8 cellular contexts compared by ENCODE assay signal in the genomic region with DNA sequence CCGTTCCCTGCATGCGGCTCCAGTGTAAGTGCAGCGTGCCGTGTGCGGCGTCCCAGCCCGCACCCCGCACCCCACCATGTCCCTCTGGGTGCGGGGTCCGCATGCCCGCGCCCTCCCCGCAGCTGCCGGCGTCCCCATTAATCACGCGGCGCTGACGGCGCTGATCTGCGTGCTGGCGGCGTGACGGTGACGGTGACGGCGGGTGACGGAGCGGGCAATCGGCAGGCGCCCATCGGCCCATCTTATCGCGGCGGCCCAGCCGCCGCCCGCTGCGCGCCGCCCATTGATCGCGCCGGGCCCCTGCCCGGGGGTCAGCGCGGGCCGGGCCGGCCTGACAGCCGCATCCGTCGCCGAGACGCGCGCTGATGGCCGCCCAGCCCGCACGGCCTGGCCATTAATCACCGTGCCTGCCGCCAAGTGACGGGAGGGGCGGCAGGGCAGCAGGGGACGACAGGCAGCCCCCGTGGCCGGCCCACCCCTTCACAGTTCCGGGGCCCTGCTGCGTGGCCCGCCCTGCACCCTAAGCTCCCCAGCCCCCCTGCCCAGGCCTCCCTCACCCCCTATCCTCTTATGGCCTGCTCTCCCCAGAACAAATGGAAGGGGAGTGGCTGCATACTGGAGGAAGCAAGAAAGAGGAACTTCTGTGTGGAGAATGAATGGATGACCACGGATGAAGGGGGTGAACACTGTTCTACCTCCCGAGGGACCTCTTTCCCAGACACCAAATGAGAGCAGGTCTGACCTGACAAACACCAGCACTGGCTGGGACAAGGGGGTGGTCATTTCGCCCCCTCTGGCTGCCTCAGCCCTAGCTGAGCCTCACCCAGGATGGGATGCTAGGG. TPM values are rescaled to one million over a fixed set of nuclear protein-coding genes. Genes with fewer than 3 reads are reported as not detected.
DNase-seq lines count a peak whose midpoint lies in the region; ATAC-seq lines count a peak whose summit lies in the region.

No MANE protein-coding gene starts in this region.

- H3K4me3 ChIP-seq in iPS-15b (ENCODE audit: low read depth, low read length) (peak overlapping the region; percentile 58), skeletal muscle tissue (ENCODE audit: low read length in 3 of 3) (peak overlapping the region; percentile 71 to 77 (median 73))

- H3K27me3 ChIP-seq in iPS-15b (ENCODE audit: control insufficient read depth, insufficient read depth, low read length) (peaks cover 2% of the 10 kb centered on the region), skeletal muscle tissue (ENCODE audit: control insufficient read depth in 3 of 3, insufficient read depth in 3 of 3, low read length in 3 of 3) (no peaks in the 10 kb centered on the region)

- H3K9ac ChIP-seq in iPS-15b (ENCODE audit: low read depth, low read length), result no peak overlapping the region
- H3K9ac ChIP-seq in skeletal muscle tissue (ENCODE audit: low read depth in 1 of 3, low read length in 3 of 3), result peak overlapping the region in 2 of 3 donors; percentile 51 to 77

- DNase-seq in activated CD8-positive, alpha-beta memory T cell treated with anti-CD3 and anti-CD28 coated beads, Interleukin-2, amount 50 U/mL, for 48 hours, result peak; percentile 72
- DNase-seq in activated CD8-positive, alpha-beta memory T cell treated with anti-CD3 and anti-CD28 coated beads for 24 hours, result no peak
- DNase-seq in amygdala (lab: John Stamatoyannopoulos, UW), result peak in 36 of 56 donors; percentile 7 to 68 (median 46)
- no peak for DNase-seq in A172 (ENCODE audit: low spot score)
- DNase-seq in SHP77 treated with DMSO at 0.1 percent for 48 hours (lab: John Stamatoyannopoulos, UW), result no peak

- no peak for ATAC-seq in HG03108 (IDR thresholded peaks at IDR 0.05; ENCODE audit: unreplicated experiment)

- no peak overlapping the region for H3K27ac ChIP-seq in skeletal muscle tissue (ENCODE audit: low read depth, low read length)

- H3K4me1 ChIP-seq in iPS-15b (ENCODE audit: control insufficient read depth, insufficient read depth, low read length) (peaks cover 2% of the 10 kb centered on the region), skeletal muscle tissue (ENCODE audit: control insufficient read depth in 3 of 3, insufficient read depth in 3 of 3, low read length in 3 of 3) (peaks cover 14 to 33% (median 32%) of the 10 kb centered on the region in 3 donors)

- H3K9me3 ChIP-seq in iPS-15b (ENCODE audit: control insufficient read depth, insufficient read depth, low read length) (no peaks in the 10 kb centered on the region), skeletal muscle tissue (ENCODE audit: control insufficient read depth in 3 of 3, low read length in 3 of 3) (no peaks in the 10 kb centered on the region)

- H3K36me3 ChIP-seq in iPS-15b (ENCODE audit: control insufficient read depth, insufficient read depth, low read length) (peaks cover 18% of the 10 kb centered on the region), skeletal muscle tissue (ENCODE audit: control insufficient read depth in 3 of 3, insufficient read depth in 3 of 3, low read length in 3 of 3) (peaks cover 16 to 29% (median 22%) of the 10 kb centered on the region in 3 donors)

RNA-seq across cellular contexts. Expression of a gene that starts 24.8 kb away (rescaled TPM):
- 89.8 TPM for total RNA-seq in skeletal muscle tissue
- total RNA-seq in A172 (2014; rRNA removed; shearing (Covaris generic)), result 296 and 324 TPM in 2 replicates

RNA-seq across cellular contexts. Expression of a gene that starts 46.6 kb away (rescaled TPM):
- total RNA-seq in skeletal muscle tissue, result 39.1 TPM
- total RNA-seq in A172 (2014; rRNA removed; shearing (Covaris generic)), result 169 and 205 TPM in 2 replicates

Comparison
In these comparisons a context has a peak if more than half of its experiments do, and no peak if none do; other contexts are left out.
1. DNase-seq: peak in activated CD8-positive, alpha-beta memory T cell treated with anti-CD3 and anti-CD28 coated beads, Interleukin-2, amount 50 U/mL, for 48 hours (single experiment) and amygdala (36 of 56); none in activated CD8-positive, alpha-beta memory T cell treated with anti-CD3 and anti-CD28 coated beads for 24 hours (single experiment), A172 (single experiment) and SHP77 treated with DMSO at 0.1 percent for 48 hours (single experiment).